35 cellular contexts compared by ENCODE assay signal in the genomic region with DNA sequence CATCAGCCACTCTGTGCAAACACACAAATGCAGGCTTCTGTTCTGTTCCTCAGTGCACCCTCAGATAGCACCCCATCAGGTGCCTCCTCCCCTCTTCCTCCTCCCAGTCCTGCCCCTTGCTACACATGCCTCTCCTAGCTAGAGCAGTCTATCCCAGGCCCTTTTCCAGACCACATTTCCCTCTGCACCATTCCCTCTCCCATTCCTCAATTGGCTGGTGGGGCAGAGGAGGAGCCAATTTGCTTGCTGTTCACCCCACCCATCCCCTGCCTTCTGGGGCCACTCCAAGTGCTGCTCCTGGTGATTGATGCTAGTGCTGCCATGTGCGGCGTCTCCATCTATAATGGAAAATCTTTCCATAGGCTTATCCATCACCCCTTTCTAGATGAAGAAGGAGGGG. TPM values are rescaled to one million over a fixed set of nuclear protein-coding genes. Genes with fewer than 3 reads are reported as not detected.
"Had no signal": no experiment of that assay in that cellular context is flagged by ENCODE, and none has a peak within 500 bp of the region (broad histone marks: within the 10 kb centered on the region; RNA-seq: fewer than 3 reads in every experiment).

No MANE protein-coding gene starts in this region.

- H3K27ac ChIP-seq: Peyer's patch, SJSA1 had no signal

- H3K4me3 Mint-ChIP-seq: activated CD4-positive, alpha-beta memory T cell treated with anti-CD3 and anti-CD28 coated beads for 36 hours; activated naive CD4-positive, alpha-beta T cell treated with anti-CD3 and anti-CD28 coated beads, Interleukin-2, amount 10 ng/mL, durations not matched to agents 7 days and 5 days; activated naive CD8-positive, alpha-beta T cell; activated naive CD8-positive, alpha-beta T cell treated with anti-CD3 and anti-CD28 coated beads, Interleukin-2, amount 50 U/mL, for 24 hours; activated T-cell treated with anti-CD3 and anti-CD28 coated beads, Interleukin-2, amount 50 U/mL, for 4 hours; activated T-helper 1 cell treated with anti-CD3 and anti-CD28 coated beads, Interleukin-12 subunit alpha, Interleukin-12 subunit beta, Interleukin-2, Interleukin-4 antibody, amounts not matched to agents 30 ng/mL and 10 ng/mL and 1 ng/mL, durations not matched to agents 14 hours and 24 hours and 36 hours; brain; T-helper 1 cell treated with Interleukin-12 subunit alpha and Interleukin-12 subunit beta and Interleukin-4 antibody, amounts not matched to agents 30 μg/mL and 1 μg/mL, for 36 hours; T-helper 2 cell treated with Interferon-gamma antibody and Interleukin-4, amounts not matched to agents 5 μg/mL and 100 μg/mL, for 36 hours had no signal

- H3K9me3 Mint-ChIP-seq: activated CD4-positive, alpha-beta memory T cell treated with anti-CD3 and anti-CD28 coated beads for 36 hours; activated naive CD4-positive, alpha-beta T cell treated with anti-CD3 and anti-CD28 coated beads, Interleukin-2, amount 10 ng/mL, durations not matched to agents 7 days and 5 days; activated naive CD8-positive, alpha-beta T cell treated with anti-CD3 and anti-CD28 coated beads, Interleukin-2, amount 50 U/mL, for 24 hours; activated T-cell treated with anti-CD3 and anti-CD28 coated beads, Interleukin-2, amount 50 U/mL, for 4 hours; activated T-helper 1 cell treated with anti-CD3 and anti-CD28 coated beads, Interleukin-12 subunit alpha, Interleukin-12 subunit beta, Interleukin-2, Interleukin-4 antibody, amounts not matched to agents 30 ng/mL and 10 ng/mL and 1 ng/mL, durations not matched to agents 14 hours and 24 hours and 36 hours; T-helper 1 cell treated with Interleukin-12 subunit alpha and Interleukin-12 subunit beta and Interleukin-4 antibody, amounts not matched to agents 30 μg/mL and 1 μg/mL, for 36 hours; T-helper 2 cell treated with Interferon-gamma antibody and Interleukin-4, amounts not matched to agents 5 μg/mL and 100 μg/mL, for 36 hours had no signal

- H3K36me3 Mint-ChIP-seq: activated CD4-positive, alpha-beta memory T cell treated with anti-CD3 and anti-CD28 coated beads for 36 hours; activated naive CD4-positive, alpha-beta T cell treated with anti-CD3 and anti-CD28 coated beads, Interleukin-2, amount 10 ng/mL, durations not matched to agents 7 days and 5 days; activated naive CD8-positive, alpha-beta T cell; brain had no signal

- H3K4me3 ChIP-seq: Peyer's patch, SJSA1 had no signal

- H3K9me3 ChIP-seq: Peyer's patch, SJSA1, SK-N-SH had no signal

- H3K27ac Mint-ChIP-seq: activated CD4-positive, alpha-beta memory T cell treated with anti-CD3 and anti-CD28 coated beads for 36 hours; activated naive CD4-positive, alpha-beta T cell treated with anti-CD3 and anti-CD28 coated beads, Interleukin-2, amount 10 ng/mL, durations not matched to agents 7 days and 5 days; activated naive CD8-positive, alpha-beta T cell; activated naive CD8-positive, alpha-beta T cell treated with anti-CD3 and anti-CD28 coated beads, Interleukin-2, amount 50 U/mL, for 24 hours; activated T-helper 1 cell treated with anti-CD3 and anti-CD28 coated beads, Interleukin-12 subunit alpha, Interleukin-12 subunit beta, Interleukin-2, Interleukin-4 antibody, amounts not matched to agents 30 ng/mL and 10 ng/mL and 1 ng/mL, durations not matched to agents 14 hours and 24 hours and 36 hours; brain; T-helper 1 cell treated with Interleukin-12 subunit alpha and Interleukin-12 subunit beta and Interleukin-4 antibody, amounts not matched to agents 30 μg/mL and 1 μg/mL, for 36 hours; T-helper 2 cell treated with Interferon-gamma antibody and Interleukin-4, amounts not matched to agents 5 μg/mL and 100 μg/mL, for 36 hours had no signal

- H3K9me2 ChIP-seq: SK-N-SH had no signal

- H3K4me1 ChIP-seq: Peyer's patch, SJSA1 had no signal

- H3K4me2 ChIP-seq: SK-N-SH had no signal

- DNase-seq: activated CD4-positive, alpha-beta memory T cell treated with anti-CD3 and anti-CD28 coated beads for 36 hours; activated CD4-positive, alpha-beta T cell treated with anti-CD3 and anti-CD28 coated beads for 4 hours; activated CD4-positive, alpha-beta T cell treated with anti-CD3 and anti-CD28 coated beads, Interleukin-2, amount 50 U/mL, for 1 hour; activated CD4-positive, CD25-positive, alpha-beta regulatory T cell treated with anti-CD3 and anti-CD28 coated beads, Interleukin-2, amount 50 U/mL, for 72 hours; activated CD8-positive, alpha-beta memory T cell treated with anti-CD3 and anti-CD28 coated beads, Interleukin-2, amount 50 U/mL, for 4 hours; activated effector memory CD4-positive, alpha-beta T cell treated with Interleukin-2 at 50 U/mL for 16 hours; activated naive CD4-positive, alpha-beta T cell treated with anti-CD3 and anti-CD28 coated beads, Interleukin-2, amount 10 ng/mL, durations not matched to agents 7 days and 5 days; activated naive CD8-positive, alpha-beta T cell treated with anti-CD3 and anti-CD28 coated beads, Interleukin-2, amount 50 U/mL, for 24 hours; activated T-cell treated with anti-CD3 and anti-CD28 coated beads for 4 hours; activated T-cell treated with anti-CD3 and anti-CD28 coated beads, Interleukin-2, amount 50 U/mL, for 4 hours; anterior cingulate cortex; central memory CD4-positive, alpha-beta T cell; Karpas-422; KBM-7; NCI-H1105; NCI-H1417 treated with DMSO at 0.1 percent for 48 hours; NCI-H187 treated with DMSO at 0.1 percent for 48 hours; NCI-H2081; NCI-H2171 treated with DMSO at 0.1 percent for 48 hours; NCI-H2227 treated with DMSO at 0.1 percent for 48 hours; NCI-H446; NCI-H524; NCI-H69; Peyer's patch; RPMI8226; SHP77 treated with DMSO at 0.1 percent for 48 hours; SK-N-SH had no signal

- ATAC-seq: activated naive CD8-positive, alpha-beta T cell treated with anti-CD3 and anti-CD28 coated beads, Interleukin-2, amount 50 U/mL, for 24 hours; activated T-cell treated with anti-CD3 and anti-CD28 coated beads, Interleukin-2, amount 50 U/mL, for 4 hours had no signal

- H3K9ac ChIP-seq: SK-N-SH had no signal

- H3K4me1 Mint-ChIP-seq: activated naive CD8-positive, alpha-beta T cell treated with anti-CD3 and anti-CD28 coated beads, Interleukin-2, amount 50 U/mL, for 24 hours had no signal

- H3K27me3 ChIP-seq: Peyer's patch had no signal

- H3K36me3 ChIP-seq: Peyer's patch, SJSA1 had no signal

- FAIRE-seq: TTC549 had no signal

RNA-seq across cellular contexts. Expression of gene CFAP65, which starts 5.4 kb away (rescaled TPM):
- total RNA-seq: activated CD4-positive, alpha-beta memory T cell treated with anti-CD3 and anti-CD28 coated beads for 36 hours; activated T-cell treated with anti-CD3 and anti-CD28 coated beads, Interleukin-2, amount 50 U/mL, for 4 hours; activated T-helper 1 cell treated with anti-CD3 and anti-CD28 coated beads, Interleukin-12 subunit alpha, Interleukin-12 subunit beta, Interleukin-2, Interleukin-4 antibody, amounts not matched to agents 30 ng/mL and 10 ng/mL and 1 ng/mL, durations not matched to agents 14 hours and 24 hours and 36 hours; MCF 10A; SJSA1 had no signal

RNA-seq across cellular contexts. Expression of gene IHH, which starts 24.8 kb away (rescaled TPM):
- total RNA-seq: activated T-helper 1 cell treated with anti-CD3 and anti-CD28 coated beads, Interleukin-12 subunit alpha, Interleukin-12 subunit beta, Interleukin-2, Interleukin-4 antibody, amounts not matched to agents 30 ng/mL and 10 ng/mL and 1 ng/mL, durations not matched to agents 14 hours and 24 hours and 36 hours; MCF 10A had no signal

RNA-seq across cellular contexts. Expression of gene CRYBA2, which starts 42.7 kb away (rescaled TPM):
- total RNA-seq: activated CD4-positive, alpha-beta memory T cell treated with anti-CD3 and anti-CD28 coated beads for 36 hours; activated T-cell treated with anti-CD3 and anti-CD28 coated beads, Interleukin-2, amount 50 U/mL, for 4 hours; MCF 10A; SJSA1 had no signal
- polyA plus RNA-seq: SK-N-SH had no signal

RNA-seq across cellular contexts. Expression of gene FEV, which starts 51.0 kb away (rescaled TPM):
- total RNA-seq: activated CD4-positive, alpha-beta memory T cell treated with anti-CD3 and anti-CD28 coated beads for 36 hours; activated T-cell treated with anti-CD3 and anti-CD28 coated beads, Interleukin-2, amount 50 U/mL, for 4 hours; activated T-helper 1 cell treated with anti-CD3 and anti-CD28 coated beads, Interleukin-12 subunit alpha, Interleukin-12 subunit beta, Interleukin-2, Interleukin-4 antibody, amounts not matched to agents 30 ng/mL and 10 ng/mL and 1 ng/mL, durations not matched to agents 14 hours and 24 hours and 36 hours; MCF 10A; SJSA1 had no signal
